8 cellular contexts compared by ENCODE assay signal in genomic region chr2:197308635-197309368, GRCh38.
DNase-seq lines count a peak whose midpoint lies in the region; ATAC-seq and TF ChIP-seq lines count a peak whose summit lies in the region.
"Had no signal": no experiment of that assay in that cellular context is flagged by ENCODE, and none has a peak within 500 bp of the region (broad histone marks: within the 10 kb centered on the region; RNA-seq: fewer than 3 reads in every experiment).

No MANE protein-coding gene starts in this region.

- no peaks in the 10 kb centered on the region for H3K27me3 ChIP-seq in rectal smooth muscle tissue (ENCODE audit: control insufficient read depth, insufficient read depth, low read length)

- DNase-seq in GM12864 (ENCODE audit: low read depth) (no peak), NAMALWA (ENCODE audit: low spot score) (peak; percentile 51), GM10266 (ENCODE audit: extremely low spot score) (no peak), 8988T (no peak)
- DNase-seq: T1000 had no signal

- H3K4me1 ChIP-seq in rectal smooth muscle tissue (ENCODE audit: control insufficient read depth, insufficient read depth, low read length) = peaks cover 9% of the 10 kb centered on the region

- peak overlapping the region; percentile 69 for H3K4me3 ChIP-seq in GM12864 (ENCODE audit: low read depth, low read length)
- peak overlapping the region; percentile 94 for H3K4me3 ChIP-seq in rectal smooth muscle tissue (ENCODE audit: low read length)

- H3K36me3 ChIP-seq in rectal smooth muscle tissue (ENCODE audit: control insufficient read depth, insufficient read depth, low read length) = no peaks in the 10 kb centered on the region

- ATAC-seq in GM19455 (IDR thresholded peaks at IDR 0.05; ENCODE audit: unreplicated experiment) = no peak

- H3K9ac ChIP-seq in rectal smooth muscle tissue (ENCODE audit: low read length) = no peak overlapping the region

- H3K27ac ChIP-seq in cingulate gyrus (ENCODE audit: low read depth, low read length) (peak overlapping the region; percentile 52), rectal smooth muscle tissue (ENCODE audit: low read depth, low read length) (peak overlapping the region; percentile 15)

- TF ChIP-seq CTCF in GM12864 (IDR thresholded peaks at IDR 0.05; ENCODE audit: low read depth, low read length, missing control alignments) (no peak), GM10266 (IDR thresholded peaks at IDR 0.05; ENCODE audit: control insufficient read depth, insufficient read depth, low read depth, missing control alignments) (no peak)
